ENCODE assay signal across 32 cellular contexts in the genomic region with DNA sequence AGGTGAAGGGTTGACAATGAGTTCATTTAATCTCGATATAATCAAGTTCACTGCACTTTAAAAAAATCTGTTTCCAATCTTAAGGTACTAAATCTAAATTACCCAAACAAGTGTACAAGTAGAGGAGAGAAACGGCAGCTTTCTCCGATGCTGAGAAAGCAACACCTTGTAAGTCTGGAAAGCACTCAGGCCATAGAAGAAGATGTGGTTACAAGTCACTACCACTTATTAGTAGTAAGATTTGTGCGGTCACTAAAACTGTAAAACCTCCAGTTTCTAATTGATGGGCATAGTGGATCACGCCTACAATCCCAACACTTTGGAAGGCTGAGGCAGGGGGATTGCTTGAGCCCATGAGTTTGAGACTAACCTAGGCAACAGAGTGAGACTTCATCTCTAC.
"Had no signal": no experiment of that assay in that cellular context is flagged by ENCODE, and none has a peak within 500 bp of the region (broad histone marks: within the 10 kb centered on the region; RNA-seq: fewer than 3 reads in every experiment).

No MANE protein-coding gene starts in this region.

- H3K9me3 Mint-ChIP-seq: brain had no signal

- H3K27me3 Mint-ChIP-seq: activated B cell treated with CpG ODN at 0.5 μM for 24 hours; activated CD4-positive, alpha-beta memory T cell treated with anti-CD3 and anti-CD28 coated beads for 36 hours; activated naive CD4-positive, alpha-beta T cell treated with anti-CD3 and anti-CD28 coated beads, Interleukin-2, amount 10 ng/mL, durations not matched to agents 7 days and 5 days; activated naive CD8-positive, alpha-beta T cell; activated naive CD8-positive, alpha-beta T cell treated with anti-CD3 and anti-CD28 coated beads, Interleukin-2, amount 50 U/mL, for 24 hours; T-cell; T-helper 17 cell had no signal

- H3K4me1 Mint-ChIP-seq: activated naive CD4-positive, alpha-beta T cell treated with anti-CD3 and anti-CD28 coated beads, Interleukin-2, amount 10 ng/mL, durations not matched to agents 7 days and 5 days; activated naive CD8-positive, alpha-beta T cell treated with anti-CD3 and anti-CD28 coated beads, Interleukin-2, amount 50 U/mL, for 24 hours; T-cell; T-helper 17 cell had no signal

- H3K36me3 Mint-ChIP-seq: activated CD4-positive, alpha-beta memory T cell treated with anti-CD3 and anti-CD28 coated beads for 36 hours; activated naive CD4-positive, alpha-beta T cell treated with anti-CD3 and anti-CD28 coated beads, Interleukin-2, amount 10 ng/mL, durations not matched to agents 7 days and 5 days; activated naive CD8-positive, alpha-beta T cell; brain; T-cell had no signal

- H3K27ac Mint-ChIP-seq: activated B cell treated with CpG ODN at 0.5 μM for 24 hours; activated CD4-positive, alpha-beta memory T cell treated with anti-CD3 and anti-CD28 coated beads for 36 hours; activated naive CD4-positive, alpha-beta T cell treated with anti-CD3 and anti-CD28 coated beads, Interleukin-2, amount 10 ng/mL, durations not matched to agents 7 days and 5 days; activated naive CD8-positive, alpha-beta T cell; activated naive CD8-positive, alpha-beta T cell treated with anti-CD3 and anti-CD28 coated beads, Interleukin-2, amount 50 U/mL, for 24 hours; brain; T-cell; T-helper 17 cell had no signal

- H3K4me3 Mint-ChIP-seq: activated B cell treated with CpG ODN at 0.5 μM for 24 hours; activated CD4-positive, alpha-beta memory T cell treated with anti-CD3 and anti-CD28 coated beads for 36 hours; activated naive CD4-positive, alpha-beta T cell treated with anti-CD3 and anti-CD28 coated beads, Interleukin-2, amount 10 ng/mL, durations not matched to agents 7 days and 5 days; activated naive CD8-positive, alpha-beta T cell; activated naive CD8-positive, alpha-beta T cell treated with anti-CD3 and anti-CD28 coated beads, Interleukin-2, amount 50 U/mL, for 24 hours; brain; T-cell; T-helper 17 cell had no signal

- DNase-seq: activated B cell treated with CpG ODN at 0.5 μM for 24 hours; activated CD4-positive, alpha-beta memory T cell treated with anti-CD3 and anti-CD28 coated beads for 36 hours; activated CD4-positive, alpha-beta T cell treated with anti-CD3 and anti-CD28 coated beads for 4 hours; activated CD4-positive, alpha-beta T cell treated with anti-CD3 and anti-CD28 coated beads, Interleukin-2, amount 50 U/mL, for 1 hour; activated CD4-positive, CD25-positive, alpha-beta regulatory T cell treated with anti-CD3 and anti-CD28 coated beads, Interleukin-2, amount 50 U/mL, for 72 hours; activated CD8-positive, alpha-beta memory T cell treated with anti-CD3 and anti-CD28 coated beads, Interleukin-2, amount 50 U/mL, for 48 hours; activated effector memory CD4-positive, alpha-beta T cell treated with Interleukin-2 at 50 U/mL for 16 hours; activated naive CD4-positive, alpha-beta T cell treated with anti-CD3 and anti-CD28 coated beads, Interleukin-2, amount 10 ng/mL, durations not matched to agents 7 days and 5 days; activated naive CD8-positive, alpha-beta T cell treated with anti-CD3 and anti-CD28 coated beads, Interleukin-2, amount 50 U/mL, for 24 hours; activated T-cell treated with anti-CD3 and anti-CD28 coated beads, Interleukin-2, amount 50 U/mL, for 48 hours; anterior cingulate cortex; caudate nucleus; cerebellar nuclear complex; Kasumi-1; KG1; MG63; NCI-H1048; NCI-H146; NCI-H1930; NCI-H2081 treated with DMSO at 0.1 percent for 48 hours; NCI-H226; NCI-H446 treated with DMSO at 0.1 percent for 48 hours; NCI-H82; PC-3; Peyer's patch; RPMI8226; SHP77 treated with DMSO at 0.1 percent for 48 hours; T-cell; T-helper 17 cell had no signal

- ATAC-seq: activated naive CD8-positive, alpha-beta T cell treated with anti-CD3 and anti-CD28 coated beads, Interleukin-2, amount 50 U/mL, for 24 hours; PC-3; SK-N-SH treated with all-trans-retinoic acid at 6 μM for 48 hours; T-cell; T-helper 17 cell had no signal
